11 cellular contexts compared by ENCODE assay signal in the genomic region with DNA sequence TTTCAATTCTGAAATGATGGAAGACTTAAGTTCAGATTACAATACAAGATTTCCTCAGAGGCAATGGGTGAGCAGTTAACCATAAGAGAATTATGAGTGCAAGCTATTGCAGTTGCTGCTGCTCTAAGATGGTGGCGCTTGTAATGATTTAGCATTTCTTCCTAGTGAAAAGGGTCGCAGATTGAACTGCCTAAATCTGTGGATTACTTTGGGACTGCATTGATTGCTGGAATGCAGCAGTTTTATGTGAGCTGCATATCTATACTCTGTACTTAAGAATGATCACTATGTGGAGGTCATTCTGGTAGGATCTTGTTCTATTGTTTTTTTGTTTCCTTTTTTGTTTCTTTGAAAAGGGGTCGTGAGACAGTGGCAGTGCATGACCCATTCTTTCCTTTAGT. TPM values are rescaled to one million over a fixed set of nuclear protein-coding genes. Genes with fewer than 3 reads are reported as not detected.
DNase-seq lines count a peak whose midpoint lies in the region; ATAC-seq and TF ChIP-seq lines count a peak whose summit lies in the region.
"Had no signal": no experiment of that assay in that cellular context is flagged by ENCODE, and none has a peak within 500 bp of the region (broad histone marks: within the 10 kb centered on the region; RNA-seq: fewer than 3 reads in every experiment).

No MANE protein-coding gene starts in this region.

- H3K36me3 Mint-ChIP-seq in stimulated activated naive CD8-positive, alpha-beta T cell treated with anti-CD3 and anti-CD28 coated beads, Interleukin-15, Interleukin-2, amounts not matched to agents 100 ng/mL and 50 ng/mL, for 24 hours (ENCODE audit: low read depth), result peaks cover 35% of the 10 kb centered on the region
- peaks cover 17% of the 10 kb centered on the region for H3K36me3 Mint-ChIP-seq in type B pancreatic cell

- no peaks in the 10 kb centered on the region for H3K27me3 Mint-ChIP-seq in stimulated activated naive CD8-positive, alpha-beta T cell treated with anti-CD3 and anti-CD28 coated beads, Interleukin-15, Interleukin-2, amounts not matched to agents 100 ng/mL and 50 ng/mL, for 24 hours
- H3K27me3 Mint-ChIP-seq in type B pancreatic cell, result no peaks in the 10 kb centered on the region

- H3K4me1 Mint-ChIP-seq in stimulated activated naive CD8-positive, alpha-beta T cell treated with anti-CD3 and anti-CD28 coated beads, Interleukin-15, Interleukin-2, amounts not matched to agents 100 ng/mL and 50 ng/mL, for 24 hours (ENCODE audit: low read depth), result peaks cover 81% of the 10 kb centered on the region
- peaks cover 35% of the 10 kb centered on the region for H3K4me1 Mint-ChIP-seq in type B pancreatic cell (ENCODE audit: unreplicated experiment)

- no peak for ATAC-seq in stimulated activated naive CD8-positive, alpha-beta T cell treated with anti-CD3 and anti-CD28 coated beads, Interleukin-15, Interleukin-2, amounts not matched to agents 100 U/mL and 50 U/mL, for 24 hours
- ATAC-seq in HG03457 (IDR thresholded peaks at IDR 0.05; ENCODE audit: unreplicated experiment), result no peak
- no peak for ATAC-seq in HG03342 (IDR thresholded peaks at IDR 0.05; ENCODE audit: unreplicated experiment)
- ATAC-seq: left colon had no signal

- H3K9me3 Mint-ChIP-seq in stimulated activated naive CD8-positive, alpha-beta T cell treated with anti-CD3 and anti-CD28 coated beads, Interleukin-15, Interleukin-2, amounts not matched to agents 100 ng/mL and 50 ng/mL, for 24 hours, result no peaks in the 10 kb centered on the region
- no peaks in the 10 kb centered on the region for H3K9me3 Mint-ChIP-seq in type B pancreatic cell

- peak overlapping the region; percentile 82 for H3K27ac Mint-ChIP-seq in stimulated activated naive CD8-positive, alpha-beta T cell treated with anti-CD3 and anti-CD28 coated beads, Interleukin-15, Interleukin-2, amounts not matched to agents 100 ng/mL and 50 ng/mL, for 24 hours
- H3K27ac Mint-ChIP-seq in type B pancreatic cell, result peak overlapping the region; percentile 44

- no peak for DNase-seq in stimulated activated naive CD8-positive, alpha-beta T cell treated with anti-CD3 and anti-CD28 coated beads, Interleukin-15, Interleukin-2, amounts not matched to agents 100 U/mL and 50 U/mL, for 24 hours
- DNase-seq in amniotic epithelial cell (ENCODE audit: low read depth), result peak; percentile 60
- peak; percentile 44 for DNase-seq in iris pigment epithelial cell (ENCODE audit: low read depth)
- no peak for DNase-seq in type B pancreatic cell (ENCODE audit: extremely low spot score, unreplicated experiment)
- no peak for DNase-seq in SHP77 treated with DMSO at 0.1 percent for 48 hours (lab: John Stamatoyannopoulos, UW)
- DNase-seq: C1 segment of cervical spinal cord, left colon, posterior cingulate gyrus had no signal

- peak overlapping the region; percentile 35 for H3K4me3 Mint-ChIP-seq in stimulated activated naive CD8-positive, alpha-beta T cell treated with anti-CD3 and anti-CD28 coated beads, Interleukin-15, Interleukin-2, amounts not matched to agents 100 ng/mL and 50 ng/mL, for 24 hours
- H3K4me3 Mint-ChIP-seq in type B pancreatic cell, result peak overlapping the region; percentile 62

- TF ChIP-seq CTCF in type B pancreatic cell (conservative IDR thresholded peaks at IDR 0.05), result no peak

RNA-seq across cellular contexts. Expression of gene SCAF8, which starts 5.3 kb away (rescaled TPM):
- total RNA-seq in type B pancreatic cell (ENCODE audit: low replicate concordance), result 45.7 and 58.7 TPM in 2 replicates

Comparison
In these comparisons a context has a peak if more than half of its experiments do, and no peak if none do; other contexts are left out.
1. DNase-seq: peak in amniotic epithelial cell (single experiment) and iris pigment epithelial cell (single experiment); none in stimulated activated naive CD8-positive, alpha-beta T cell treated with anti-CD3 and anti-CD28 coated beads, Interleukin-15, Interleukin-2, amounts not matched to agents 100 U/mL and 50 U/mL, for 24 hours (single experiment), type B pancreatic cell (single experiment) and SHP77 treated with DMSO at 0.1 percent for 48 hours (single experiment).